22 cellular contexts compared by ENCODE assay signal in genomic region chr5:103327893-103328292, GRCh38.
DNase-seq lines count a peak whose midpoint lies in the region; ATAC-seq and TF ChIP-seq lines count a peak whose summit lies in the region.
"Had no signal": no experiment of that assay in that cellular context is flagged by ENCODE, and none has a peak within 500 bp of the region (broad histone marks: within the 10 kb centered on the region; RNA-seq: fewer than 3 reads in every experiment).

No MANE protein-coding gene starts in this region.

- H3K27ac Mint-ChIP-seq in MCF 10A (ENCODE audit: low read depth, unreplicated experiment) = no peak overlapping the region
- no peak overlapping the region for H3K27ac Mint-ChIP-seq in effector memory CD8-positive, alpha-beta T cell
- H3K27ac Mint-ChIP-seq: B cell; T-helper 1 cell treated with Interleukin-12 subunit alpha and Interleukin-12 subunit beta and Interleukin-4 antibody, amounts not matched to agents 30 μg/mL and 1 μg/mL, for 36 hours had no signal

- peak overlapping the region; percentile 83 for H4K91ac ChIP-seq in mesenchymal stem cell (ENCODE audit: low read length)

- H3K4me2 ChIP-seq in mesenchymal stem cell (ENCODE audit: low read length, poor library complexity, severe bottlenecking) = no peak overlapping the region

- H3K9ac ChIP-seq in mesenchymal stem cell (ENCODE audit: low read length) = no peak overlapping the region

- H3K36me3 ChIP-seq in mesenchymal stem cell (ENCODE audit: control insufficient read depth in 1 of 2, insufficient read depth in 2 of 2, low read depth in 1 of 2, low read length in 2 of 2) = no peaks in the 10 kb centered on the region

- H2BK5ac ChIP-seq in mesenchymal stem cell (ENCODE audit: low read depth, low read length, poor library complexity, severe bottlenecking) = no peak overlapping the region

- H3K14ac ChIP-seq in mesenchymal stem cell (ENCODE audit: low read length in 2 of 2) = peak overlapping the region in 1 of 2 experiments; percentile 75

- H3K23ac ChIP-seq in mesenchymal stem cell (ENCODE audit: low read length in 2 of 2) = no peak overlapping the region

- in situ Hi-C loops in T47D (cut with HindIII; ENCODE audit: low pct_unique_long_range_greater_than_20kb, low sequenced_read_pairs) = no loop called here

- H3K4me3 Mint-ChIP-seq in MCF 10A (ENCODE audit: unreplicated experiment) = no peak overlapping the region
- H3K4me3 Mint-ChIP-seq in effector memory CD8-positive, alpha-beta T cell = no peak overlapping the region
- H3K4me3 Mint-ChIP-seq: B cell; CD14-positive monocyte; CD8-positive, alpha-beta memory T cell; T-helper 1 cell treated with Interleukin-12 subunit alpha and Interleukin-12 subunit beta and Interleukin-4 antibody, amounts not matched to agents 30 μg/mL and 1 μg/mL, for 36 hours had no signal

- no peak overlapping the region for H3K27ac ChIP-seq in mesenchymal stem cell (ENCODE audit: low read length, poor library complexity, severe bottlenecking)
- H3K27ac ChIP-seq: RWPE1 had no signal

- no peaks in the 10 kb centered on the region for H3K27me3 ChIP-seq in mesenchymal stem cell (ENCODE audit: control insufficient read depth in 1 of 2, insufficient read depth in 1 of 2, low read length in 2 of 2)

- BruUV-seq in MCF 10A (replicated peaks; lab: Mats Ljungman, UMichigan) = no TSS peak

- H4K8ac ChIP-seq in mesenchymal stem cell (ENCODE audit: low read length) = peak overlapping the region; percentile 87

- no peak for ATAC-seq in effector memory CD8-positive, alpha-beta T cell (replicated peaks)
- ATAC-seq: HCT116 had no signal

- CTCF ChIA-PET in MCF 10A (lab: Yijun Ruan, JAX) = interaction anchor here (0.5 to 0.7 kb wide), 2 partner anchors 48 to 95 kb away, joined by 3 read pairs; no protein-coding TSS in a partner anchor

- peak overlapping the region in 1 of 2 experiments; percentile 56 for H3K4ac ChIP-seq in mesenchymal stem cell (ENCODE audit: low read depth in 1 of 2, low read length in 2 of 2)

- H3K9me3 Mint-ChIP-seq in MCF 10A (ENCODE audit: unreplicated experiment) = no peaks in the 10 kb centered on the region
- no peaks in the 10 kb centered on the region for H3K9me3 Mint-ChIP-seq in effector memory CD8-positive, alpha-beta T cell
- H3K9me3 Mint-ChIP-seq: CD8-positive, alpha-beta memory T cell; T-helper 1 cell treated with Interleukin-12 subunit alpha and Interleukin-12 subunit beta and Interleukin-4 antibody, amounts not matched to agents 30 μg/mL and 1 μg/mL, for 36 hours had no signal

- H3K18ac ChIP-seq in mesenchymal stem cell (ENCODE audit: low read depth in 1 of 2, low read length in 2 of 2) = peak overlapping the region; percentile 54 to 74

- H3K4me1 ChIP-seq in mesenchymal stem cell (ENCODE audit: control insufficient read depth, insufficient read depth, low read depth, low read length) = no peaks in the 10 kb centered on the region

- H3K36me3 Mint-ChIP-seq in MCF 10A (ENCODE audit: insufficient read depth, unreplicated experiment) = no peaks in the 10 kb centered on the region
- H3K36me3 Mint-ChIP-seq in effector memory CD8-positive, alpha-beta T cell (ENCODE audit: insufficient read depth) = no peaks in the 10 kb centered on the region
- H3K36me3 Mint-ChIP-seq: CD14-positive monocyte; CD8-positive, alpha-beta memory T cell had no signal

- H2AFZ ChIP-seq in mesenchymal stem cell (ENCODE audit: low read depth, low read length) = no peak overlapping the region

- H2BK12ac ChIP-seq in mesenchymal stem cell (ENCODE audit: low read length in 2 of 2) = peak overlapping the region in 1 of 2 experiments; percentile 34

- H2AK5ac ChIP-seq in mesenchymal stem cell (ENCODE audit: low read length, severe bottlenecking) = no peak overlapping the region

- H3K27me3 Mint-ChIP-seq in MCF 10A (ENCODE audit: insufficient read depth, unreplicated experiment) = peaks cover 55% of the 10 kb centered on the region
- peaks cover 29 to 41% of the 10 kb centered on the region in 2 donors for H3K27me3 Mint-ChIP-seq in effector memory CD8-positive, alpha-beta T cell

- no peak overlapping the region for H2BK120ac ChIP-seq in mesenchymal stem cell (ENCODE audit: low read depth, low read length)

- intact Hi-C loops in MCF 10A (cut with micrococcal nuclease) = no loop called here

- no peaks in the 10 kb centered on the region for H3K4me1 Mint-ChIP-seq in MCF 10A (ENCODE audit: insufficient read depth, unreplicated experiment)
- H3K4me1 Mint-ChIP-seq in effector memory CD8-positive, alpha-beta T cell (ENCODE audit: low read depth in 2 of 2) = no peaks in the 10 kb centered on the region
- H3K4me1 Mint-ChIP-seq: B cell; CD14-positive monocyte; CD8-positive, alpha-beta memory T cell had no signal

- no peak overlapping the region for H2BK15ac ChIP-seq in mesenchymal stem cell (ENCODE audit: low read depth, poor library complexity, severe bottlenecking)

- TF ChIP-seq CTCF in MCF 10A (IDR thresholded peaks at IDR 0.05; ENCODE audit: unreplicated experiment) (no peak), LNCaP clone FGC (IDR thresholded peaks at IDR 0.05; ENCODE audit: control insufficient read depth, extremely low read depth, insufficient read depth) (no peak)

- H3K9me3 ChIP-seq in mesenchymal stem cell (ENCODE audit: control insufficient read depth, low read length) = no peaks in the 10 kb centered on the region

- POLR2A ChIA-PET in MCF 10A (lab: Yijun Ruan, JAX) = no interaction called here

- H3K79me1 ChIP-seq in mesenchymal stem cell (replicated peaks; ENCODE audit: low read length, poor library complexity, severe bottlenecking) = no peaks in the 10 kb centered on the region

- DNase-seq in T47D (ENCODE audit: low read depth in 1 of 2, low spot score in 1 of 2) = peak; percentile 22 to 47
- DNase-seq in MCF 10A (ENCODE audit: unreplicated experiment) = no peak
- DNase-seq in LNCaP clone FGC (ENCODE audit: low read depth) = peak; percentile 89
- DNase-seq in mesenchymal stem cell = no peak
- DNase-seq in SIG-M5 treated with dmso at 0.1 percent for 504 hours (lab: John Stamatoyannopoulos, UW; ENCODE audit: unreplicated experiment) = no peak
- no peak for DNase-seq in effector memory CD8-positive, alpha-beta T cell
- DNase-seq in stimulated activated CD4-positive, alpha-beta T cell treated with anti-CD3 and anti-CD28 coated beads, Interleukin-4, amount 100 ng/mL, for 24 hours = no peak
- DNase-seq: CD8-positive, alpha-beta memory T cell; DMS79 treated with DMSO at 0.1 percent for 48 hours; NCI-H1105 treated with DMSO at 0.1 percent for 48 hours; NCI-H146; NCI-H1930; NCI-H2107; NCI-H446 treated with DMSO at 0.1 percent for 48 hours; NCI-H69; NK-92 treated with Interleukin-12 subunit alpha and Interleukin-12 subunit beta, amount 100 ng/mL, for 24 hours; SW 1271 had no signal

- H3K4me3 ChIP-seq in LNCaP clone FGC (ENCODE audit: low read depth, low read length) = peak overlapping the region; percentile 24
- no peak overlapping the region for H3K4me3 ChIP-seq in mesenchymal stem cell (ENCODE audit: insufficient read depth in 1 of 2, low read depth in 1 of 2, low read length in 2 of 2)

Comparison
In these comparisons a context has a peak if more than half of its experiments do, and no peak if none do; other contexts are left out.
1. DNase-seq: peak in T47D (2 of 2) and LNCaP clone FGC (single experiment); none in MCF 10A (single experiment), mesenchymal stem cell (single experiment), SIG-M5 treated with dmso at 0.1 percent for 504 hours (single experiment), effector memory CD8-positive, alpha-beta T cell (0 of 3) and stimulated activated CD4-positive, alpha-beta T cell treated with anti-CD3 and anti-CD28 coated beads, Interleukin-4, amount 100 ng/mL, for 24 hours (single experiment).